In genomic region chr3:186004671-186005070, GRCh38 we compare ENCODE assay signal across 21 cellular contexts.
"Had no signal": no experiment of that assay in that cellular context is flagged by ENCODE, and none has a peak within 500 bp of the region (broad histone marks: within the 10 kb centered on the region; RNA-seq: fewer than 3 reads in every experiment).

No MANE protein-coding gene starts in this region.

- H3K27ac Mint-ChIP-seq: dendritic cell treated with granulocyte-macrophage colony-stimulating factor and Interleukin-4, amounts not matched to agents 40 ng/mL and 50 ng/mL, for 4 days; naive thymus-derived CD8-positive, alpha-beta T cell; nephron progenitor cell; stimulated activated effector memory CD8-positive, alpha-beta T cell treated with anti-CD3 and anti-CD28 coated beads, Interleukin-12 subunit alpha, Interleukin-12 subunit beta, amount 100 ng/mL, for 72 hours; type B pancreatic cell had no signal

- H3K9me3 ChIP-seq: colonic mucosa, lower lobe of right lung, ovary, psoas muscle, sigmoid colon, testis, tibial artery had no signal

- H3K4me1 Mint-ChIP-seq: naive thymus-derived CD8-positive, alpha-beta T cell; nephron progenitor cell; stimulated activated effector memory CD8-positive, alpha-beta T cell treated with anti-CD3 and anti-CD28 coated beads, Interleukin-12 subunit alpha, Interleukin-12 subunit beta, amount 100 ng/mL, for 72 hours had no signal

- H3K27ac ChIP-seq: colonic mucosa, lower lobe of right lung, ovary, psoas muscle, sigmoid colon, testis, tibial artery had no signal

- ATAC-seq: left ventricle myocardium superior; lower lobe of right lung; naive thymus-derived CD8-positive, alpha-beta T cell; psoas muscle; right cardiac atrium; stimulated activated effector memory CD8-positive, alpha-beta T cell treated with anti-CD3 and anti-CD28 coated beads, Interleukin-12 subunit alpha, Interleukin-12 subunit beta, amount 100 ng/mL, for 72 hours; stimulated activated naive CD8-positive, alpha-beta T cell treated with anti-CD3 and anti-CD28 coated beads, Interleukin-15, Interleukin-2, amounts not matched to agents 100 U/mL and 50 U/mL, for 24 hours had no signal

- H3K4me3 Mint-ChIP-seq: dendritic cell treated with granulocyte-macrophage colony-stimulating factor and Interleukin-4, amounts not matched to agents 40 ng/mL and 50 ng/mL, for 4 days; naive thymus-derived CD8-positive, alpha-beta T cell; nephron progenitor cell; stimulated activated effector memory CD8-positive, alpha-beta T cell treated with anti-CD3 and anti-CD28 coated beads, Interleukin-12 subunit alpha, Interleukin-12 subunit beta, amount 100 ng/mL, for 72 hours; type B pancreatic cell had no signal

- DNase-seq: colonic mucosa; effector memory CD4-positive, alpha-beta T cell; erythroblast; left ventricle myocardium superior; lower lobe of right lung; naive thymus-derived CD8-positive, alpha-beta T cell; nephron progenitor cell; ovary; posterior cingulate gyrus; psoas muscle; right cardiac atrium; sigmoid colon; stimulated activated CD4-positive, alpha-beta T cell treated with anti-CD3 and anti-CD28 coated beads, Interleukin-2, amount 100 ng/mL, for 24 hours; stimulated activated CD4-positive, alpha-beta T cell treated with anti-CD3 and anti-CD28 coated beads, Interleukin-4, amount 100 ng/mL, for 24 hours; stimulated activated naive CD8-positive, alpha-beta T cell treated with anti-CD3 and anti-CD28 coated beads, Interleukin-15, Interleukin-2, amounts not matched to agents 100 U/mL and 50 U/mL, for 24 hours; substantia nigra; testis; tibial artery had no signal

- H3K36me3 Mint-ChIP-seq: naive thymus-derived CD8-positive, alpha-beta T cell; stimulated activated effector memory CD8-positive, alpha-beta T cell treated with anti-CD3 and anti-CD28 coated beads, Interleukin-12 subunit alpha, Interleukin-12 subunit beta, amount 100 ng/mL, for 72 hours; type B pancreatic cell had no signal
